In genomic region chr12:124702736-124703135, GRCh38 we compare ENCODE assay signal across 22 cellular contexts.
"Had no signal": no experiment of that assay in that cellular context is flagged by ENCODE, and none has a peak within 500 bp of the region (broad histone marks: within the 10 kb centered on the region; RNA-seq: fewer than 3 reads in every experiment).

No MANE protein-coding gene starts in this region.

- H3K9ac ChIP-seq: neural progenitor cell had no signal

- H3K4me1 Mint-ChIP-seq: immature natural killer cell; naive B cell; stimulated activated naive B cell treated with anti-CD40 and anti-IgM and Interleukin-4, amounts not matched to agents 10 μg/mL and 1 μg/mL and 100 μg/mL, for 72 hours had no signal

- H3K4me3 Mint-ChIP-seq: effector memory CD8-positive, alpha-beta T cell; immature natural killer cell; mesothelial cell of epicardium; naive B cell; natural killer cell treated with Interleukin-12 subunit alpha and Interleukin-12 subunit beta and Interleukin-15 and Interleukin-18, amount 100 ng/mL, for 72 hours; neural progenitor cell; stimulated activated naive B cell treated with anti-CD40 and anti-IgM and Interleukin-4, amounts not matched to agents 10 μg/mL and 1 μg/mL and 100 μg/mL, for 72 hours; stimulated activated naive CD8-positive, alpha-beta T cell treated with anti-CD3 and anti-CD28 coated beads, Interleukin-15, Interleukin-2, amounts not matched to agents 100 ng/mL and 50 ng/mL, for 24 hours had no signal

- H3K36me3 Mint-ChIP-seq: immature natural killer cell; mesothelial cell of epicardium; natural killer cell treated with Interleukin-12 subunit alpha and Interleukin-12 subunit beta and Interleukin-15 and Interleukin-18, amount 100 ng/mL, for 72 hours; neural progenitor cell had no signal

- H3K36me3 ChIP-seq: neural progenitor cell, ovary, spleen, transverse colon had no signal

- ATAC-seq: effector memory CD8-positive, alpha-beta T cell; left ventricle myocardium superior; mucosa of descending colon; natural killer cell treated with Interleukin-12 subunit alpha and Interleukin-12 subunit beta and Interleukin-15 and Interleukin-18, amount 100 ng/mL, for 72 hours; psoas muscle; right cardiac atrium; stimulated activated naive B cell treated with anti-CD40 and anti-IgM and Interleukin-4, amounts not matched to agents 10 μg/mL and 1 μg/mL and 100 μg/mL, for 72 hours had no signal

- H3K27ac ChIP-seq: neural progenitor cell, ovary, psoas muscle, skin epidermis, spleen, transverse colon had no signal

- H3K27ac Mint-ChIP-seq: effector memory CD8-positive, alpha-beta T cell; immature natural killer cell; mesothelial cell of epicardium; naive B cell; natural killer cell treated with Interleukin-12 subunit alpha and Interleukin-12 subunit beta and Interleukin-15 and Interleukin-18, amount 100 ng/mL, for 72 hours; stimulated activated naive CD8-positive, alpha-beta T cell treated with anti-CD3 and anti-CD28 coated beads, Interleukin-15, Interleukin-2, amounts not matched to agents 100 ng/mL and 50 ng/mL, for 24 hours had no signal

- DNase-seq: central memory CD4-positive, alpha-beta T cell; dermis blood vessel endothelial cell; effector memory CD8-positive, alpha-beta T cell; hypothalamus; immature natural killer cell; left ventricle myocardium superior; mesenchymal stem cell; mucosa of descending colon; naive B cell; nucleus accumbens; ovary; psoas muscle; spleen; stimulated activated CD4-positive, alpha-beta T cell treated with anti-CD3 and anti-CD28 coated beads, Interleukin-2, amount 100 ng/mL, for 48 hours; stimulated activated naive B cell treated with anti-CD40 and anti-IgM and Interleukin-4, amounts not matched to agents 10 μg/mL and 1 μg/mL and 100 μg/mL, for 72 hours; transverse colon had no signal

- H3K9me3 ChIP-seq: mucosa of descending colon, ovary, transverse colon had no signal

- H3K27me3 ChIP-seq: neural progenitor cell, ovary, spleen, transverse colon had no signal

- H2AFZ ChIP-seq: neural progenitor cell had no signal

- H3K4me3 ChIP-seq: mucosa of descending colon, neural progenitor cell, ovary, psoas muscle, skin epidermis, spleen, transverse colon had no signal

- H3K9me3 Mint-ChIP-seq: effector memory CD8-positive, alpha-beta T cell; natural killer cell treated with Interleukin-12 subunit alpha and Interleukin-12 subunit beta and Interleukin-15 and Interleukin-18, amount 100 ng/mL, for 72 hours; neural progenitor cell; stimulated activated naive B cell treated with anti-CD40 and anti-IgM and Interleukin-4, amounts not matched to agents 10 μg/mL and 1 μg/mL and 100 μg/mL, for 72 hours; stimulated activated naive CD8-positive, alpha-beta T cell treated with anti-CD3 and anti-CD28 coated beads, Interleukin-15, Interleukin-2, amounts not matched to agents 100 ng/mL and 50 ng/mL, for 24 hours had no signal

- H3K4me2 ChIP-seq: neural progenitor cell had no signal
